ENCODE assay signal across 15 cellular contexts in the genomic region with DNA sequence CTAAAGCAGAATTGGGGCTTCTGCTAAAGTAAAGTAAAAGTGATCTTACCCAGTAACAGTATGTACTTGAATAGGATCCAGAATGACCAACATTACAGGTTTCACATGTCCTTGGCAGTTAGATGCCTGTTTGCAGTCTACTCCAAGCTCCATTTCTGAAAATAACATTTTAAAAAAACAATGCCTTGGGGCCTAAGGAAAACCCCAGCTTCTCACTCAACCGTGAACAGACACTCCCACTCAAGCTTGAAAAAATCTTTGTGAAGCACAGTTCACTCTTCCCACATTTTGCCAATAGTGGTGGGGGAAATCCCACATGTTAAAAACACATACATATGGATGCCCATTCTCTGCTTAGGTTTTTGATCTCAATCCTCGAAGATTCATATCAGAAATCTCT.
DNase-seq lines count a peak whose midpoint lies in the region; ATAC-seq and TF ChIP-seq lines count a peak whose summit lies in the region.
"Had no signal": no experiment of that assay in that cellular context is flagged by ENCODE, and none has a peak within 500 bp of the region (broad histone marks: within the 10 kb centered on the region; RNA-seq: fewer than 3 reads in every experiment).

No MANE protein-coding gene starts in this region.

- H3K4me3 ChIP-seq in breast epithelium (no peak overlapping the region), uterus (no peak overlapping the region)

- intact Hi-C loops in MCF 10A (cut with micrococcal nuclease) = no loop called here
- intact Hi-C loops in breast epithelium (cut with DNase I; ENCODE audit: low total_unique reads) = no loop called here
- intact Hi-C loops in uterus (cut with DNase I; ENCODE audit: low total_unique reads) = no loop called here

- TF ChIP-seq POLR2A in breast epithelium (IDR thresholded peaks at IDR 0.05) = no peak
- TF ChIP-seq POLR2A in uterus (IDR thresholded peaks at IDR 0.05) = no peak

- H3K4me1 ChIP-seq in breast epithelium = no peaks in the 10 kb centered on the region
- no peaks in the 10 kb centered on the region for H3K4me1 ChIP-seq in uterus

- H3K9me3 Mint-ChIP-seq in MCF 10A (ENCODE audit: unreplicated experiment) (no peaks in the 10 kb centered on the region), immature natural killer cell (no peaks in the 10 kb centered on the region)
- H3K9me3 Mint-ChIP-seq: T-helper 1 cell treated with Interleukin-12 subunit alpha and Interleukin-12 subunit beta and Interleukin-4 antibody, amounts not matched to agents 30 μg/mL and 1 μg/mL, for 36 hours had no signal

- DNase-seq in MCF 10A (ENCODE audit: unreplicated experiment) (peak; percentile 61), breast epithelium (ENCODE audit: low spot score in 2 of 2) (no peak), astrocyte of the hippocampus (ENCODE audit: low read depth, low spot score) (peak; percentile 73), kidney glomerular epithelial cell (lab: John Stamatoyannopoulos, UW) (peak; percentile 76), uterus (no peak), immature natural killer cell (no peak)
- DNase-seq in activated CD4-positive, alpha-beta T cell treated with anti-CD3 and anti-CD28 coated beads, Interleukin-2, amount 50 U/mL, for 4 hours = no peak
- DNase-seq: activated CD8-positive, alpha-beta memory T cell treated with anti-CD3 and anti-CD28 coated beads, Interleukin-2, amount 10 ng/mL, durations not matched to agents 7 days and 5 days; left ventricle myocardium superior; NCI-H1436 treated with DMSO at 0.1 percent for 48 hours; nucleus accumbens; stimulated activated CD4-positive, alpha-beta T cell treated with anti-CD3 and anti-CD28 coated beads, Interleukin-4, amount 100 ng/mL, for 1 hour had no signal

- CTCF ChIA-PET in MCF 10A (lab: Yijun Ruan, JAX) = interaction anchor here (0.6 to 1.6 kb wide), 4 partner anchors 17 to 306 kb away, joined by 3 to 8 read pairs (median 3); no protein-coding TSS in a partner anchor

- no peaks in the 10 kb centered on the region for H3K27me3 ChIP-seq in breast epithelium
- no peaks in the 10 kb centered on the region for H3K27me3 ChIP-seq in uterus

- no peak overlapping the region for H3K4me3 Mint-ChIP-seq in MCF 10A (ENCODE audit: unreplicated experiment)
- H3K4me3 Mint-ChIP-seq in immature natural killer cell = no peak overlapping the region
- H3K4me3 Mint-ChIP-seq: activated CD8-positive, alpha-beta memory T cell treated with anti-CD3 and anti-CD28 coated beads, Interleukin-2, amount 10 ng/mL, durations not matched to agents 7 days and 5 days; T-helper 1 cell treated with Interleukin-12 subunit alpha and Interleukin-12 subunit beta and Interleukin-4 antibody, amounts not matched to agents 30 μg/mL and 1 μg/mL, for 36 hours had no signal

- H3K9me3 ChIP-seq in breast epithelium = no peaks in the 10 kb centered on the region
- H3K9me3 ChIP-seq in uterus = no peaks in the 10 kb centered on the region

- H3K36me3 ChIP-seq in breast epithelium = no peaks in the 10 kb centered on the region
- H3K36me3 ChIP-seq in uterus = no peaks in the 10 kb centered on the region

- peak overlapping the region; percentile 87 for H3K27ac Mint-ChIP-seq in MCF 10A (ENCODE audit: low read depth, unreplicated experiment)
- H3K27ac Mint-ChIP-seq in immature natural killer cell = no peak overlapping the region
- H3K27ac Mint-ChIP-seq: activated CD8-positive, alpha-beta memory T cell treated with anti-CD3 and anti-CD28 coated beads, Interleukin-2, amount 10 ng/mL, durations not matched to agents 7 days and 5 days; T-helper 1 cell treated with Interleukin-12 subunit alpha and Interleukin-12 subunit beta and Interleukin-4 antibody, amounts not matched to agents 30 μg/mL and 1 μg/mL, for 36 hours had no signal

- no peak for TF ChIP-seq CTCF in MCF 10A (IDR thresholded peaks at IDR 0.05; ENCODE audit: unreplicated experiment)
- no peak for TF ChIP-seq CTCF in breast epithelium (IDR thresholded peaks at IDR 0.05)
- no peak for TF ChIP-seq CTCF in uterus (IDR thresholded peaks at IDR 0.05)

- H3K36me3 Mint-ChIP-seq in MCF 10A (ENCODE audit: insufficient read depth, unreplicated experiment) (no peaks in the 10 kb centered on the region), immature natural killer cell (peaks cover 0 to 2% (median 0%) of the 10 kb centered on the region in 3 donors)
- H3K36me3 Mint-ChIP-seq: activated CD8-positive, alpha-beta memory T cell treated with anti-CD3 and anti-CD28 coated beads, Interleukin-2, amount 10 ng/mL, durations not matched to agents 7 days and 5 days had no signal

- H3K27ac ChIP-seq in breast epithelium = no peak overlapping the region
- peak overlapping the region; percentile 11 to 24 for H3K27ac ChIP-seq in uterus
- H3K27ac ChIP-seq: epithelial cell of prostate had no signal

- no peak for ATAC-seq in GM18909 (IDR thresholded peaks at IDR 0.05; ENCODE audit: poor library complexity, unreplicated experiment)
- ATAC-seq: activated CD8-positive, alpha-beta memory T cell treated with anti-CD3 and anti-CD28 coated beads, Interleukin-2, amount 10 ng/mL, durations not matched to agents 7 days and 5 days; left ventricle myocardium superior had no signal

- POLR2A ChIA-PET in MCF 10A (lab: Yijun Ruan, JAX) = interaction anchor here (0.6 to 6.1 kb wide), 21 partner anchors 9 to 308 kb away, joined by 3 to 38 read pairs (median 5); partner anchors contain the start of gene ARRDC3

- H3K4me1 Mint-ChIP-seq in MCF 10A (ENCODE audit: insufficient read depth, unreplicated experiment) (peaks cover 38% of the 10 kb centered on the region), immature natural killer cell (no peaks in the 10 kb centered on the region)
- H3K4me1 Mint-ChIP-seq: activated CD8-positive, alpha-beta memory T cell treated with anti-CD3 and anti-CD28 coated beads, Interleukin-2, amount 10 ng/mL, durations not matched to agents 7 days and 5 days had no signal

- no TSS peak for BruUV-seq in MCF 10A (replicated peaks; lab: Mats Ljungman, UMichigan)

- no peaks in the 10 kb centered on the region for H3K27me3 Mint-ChIP-seq in MCF 10A (ENCODE audit: insufficient read depth, unreplicated experiment)
- peaks cover 1 to 7% (median 2%) of the 10 kb centered on the region in 3 donors for H3K27me3 Mint-ChIP-seq in immature natural killer cell (ENCODE audit: low read depth in 3 of 3)

Comparison
In these comparisons a context has a peak if more than half of its experiments do, and no peak if none do; other contexts are left out.
1. DNase-seq: peak in MCF 10A (single experiment), astrocyte of the hippocampus (single experiment) and kidney glomerular epithelial cell (single experiment); none in breast epithelium (0 of 2), uterus (0 of 2), immature natural killer cell (0 of 3) and activated CD4-positive, alpha-beta T cell treated with anti-CD3 and anti-CD28 coated beads, Interleukin-2, amount 50 U/mL, for 4 hours (0 of 2).
2. H3K27ac ChIP-seq: peak in uterus (2 of 2); none in breast epithelium (0 of 2).